Comparison of ENCODE assay signal across 8 cellular contexts in genomic region chr17:82098939-82099765, GRCh38. TPM values are rescaled to one million over a fixed set of nuclear protein-coding genes. Genes with fewer than 3 reads are reported as not detected.
DNase-seq lines count a peak whose midpoint lies in the region; ATAC-seq, FAIRE-seq and TF ChIP-seq lines count a peak whose summit lies in the region.

No MANE protein-coding gene starts in this region.

- FAIRE-seq in GM19239 (lab: Jason Lieb, UNC): no peak

- H3K4me2 ChIP-seq in fibroblast of lung (ENCODE audit: extremely low read depth, insufficient read depth, low read length): peak overlapping the region; percentile 58

- peaks cover 1% of the 10 kb centered on the region for H4K20me1 ChIP-seq in fibroblast of lung (ENCODE audit: control insufficient read depth, extremely low read depth, insufficient read depth, low read length)

- DNase-seq in T-helper 9 cell: peak; percentile 18
- DNase-seq in fibroblast of lung (ENCODE audit: low read depth in 2 of 2): no peak
- no peak for DNase-seq in ovary
- no peak for DNase-seq in effector CD8-positive, alpha-beta T cell (lab: John Stamatoyannopoulos, UW)
- no peak for DNase-seq in GM19239 (ENCODE audit: insufficient read length, low spot score)

- no peak for TF ChIP-seq EP300 in ovary (IDR thresholded peaks at IDR 0.05)

- WGBS in ovary, 3 donors: 15 to 36% (median 22%) methylated on average over 34 to 81 of the region's 81 CpGs

- H3K27ac ChIP-seq in ACC112 (ENCODE audit: low read depth, low read length) (peak overlapping the region; percentile 56), fibroblast of lung (ENCODE audit: insufficient read depth, low read length) (peak overlapping the region; percentile 89), ovary (peak overlapping the region; percentile 96 to 98)

- H3K4me3 ChIP-seq in ACC112 (ENCODE audit: low read depth, low read length) (peak overlapping the region; percentile 83), fibroblast of lung (replicated peaks in 1 of 4; ENCODE audit: control extremely low read depth in 1 of 4, insufficient read depth in 1 of 4, low read depth in 3 of 4, low read length in 4 of 4) (peak overlapping the region; percentile 21 to 60 (median 42)), ovary (peak overlapping the region; percentile 72)

- TF ChIP-seq POLR2A in ovary (IDR thresholded peaks at IDR 0.05): no peak

- peak overlapping the region; percentile 58 for H3K9ac ChIP-seq in fibroblast of lung (ENCODE audit: insufficient read depth, low read length)

- H3K79me2 ChIP-seq in ACC112 (ENCODE audit: control insufficient read depth, insufficient read depth, low read length, unreplicated experiment): peaks cover 23% of the 10 kb centered on the region
- peaks cover 33% of the 10 kb centered on the region for H3K79me2 ChIP-seq in fibroblast of lung (ENCODE audit: control insufficient read depth, insufficient read depth, low read length)

- H3K9me3 ChIP-seq in fibroblast of lung (ENCODE audit: control insufficient read depth, insufficient read depth, low read depth, low read length): no peaks in the 10 kb centered on the region
- H3K9me3 ChIP-seq in ovary: no peaks in the 10 kb centered on the region

- H3K36me3 ChIP-seq in ACC112 (ENCODE audit: insufficient read depth, low read length) (peaks cover 5% of the 10 kb centered on the region; the same call in 1 of the 2 replicates), fibroblast of lung (ENCODE audit: control insufficient read depth, insufficient read depth, low read length) (peaks cover 17% of the 10 kb centered on the region), ovary (no peaks in the 10 kb centered on the region)

- H2AFZ ChIP-seq in ACC112 (ENCODE audit: low read length, unreplicated experiment): no peak overlapping the region
- peak overlapping the region; percentile 26 for H2AFZ ChIP-seq in fibroblast of lung (ENCODE audit: low read length)

- intact Hi-C loops in ovary (cut with DNase I): no loop called here

- H3K4me1 ChIP-seq in ACC112 (ENCODE audit: control insufficient read depth, insufficient read depth, low read length, unreplicated experiment): peaks cover 16% of the 10 kb centered on the region
- peaks cover 14% of the 10 kb centered on the region for H3K4me1 ChIP-seq in fibroblast of lung (ENCODE audit: control insufficient read depth, extremely low read depth, insufficient read depth, low read length)
- H3K4me1 ChIP-seq in ovary (ENCODE audit: insufficient read depth): peaks cover 8% of the 10 kb centered on the region

- no peak for TF ChIP-seq CTCF in fibroblast of lung (conservative IDR thresholded peaks at IDR 0.05 in 1 of 2, IDR thresholded peaks at IDR 0.05 in 1 of 2; ENCODE audit: low read depth in 1 of 2, low read length in 2 of 2)
- no peak for TF ChIP-seq CTCF in ovary (IDR thresholded peaks at IDR 0.05)

- H3K27me3 ChIP-seq in ACC112 (ENCODE audit: insufficient read depth, low read length) (no peaks in the 10 kb centered on the region), fibroblast of lung (ENCODE audit: control insufficient read depth, insufficient read depth, low read length) (no peaks in the 10 kb centered on the region), ovary (no peaks in the 10 kb centered on the region)

- ATAC-seq in GM18868 (IDR thresholded peaks at IDR 0.05; ENCODE audit: unreplicated experiment): peak; percentile 3
- peak; percentile 5 for ATAC-seq in HG03095 (IDR thresholded peaks at IDR 0.05; ENCODE audit: unreplicated experiment)

RNA-seq across cellular contexts. Expression of gene FASN, which starts 1.1 kb away (rescaled TPM):
- total RNA-seq in fibroblast of lung (85.0 and 242 TPM in 2 replicates), ovary (100 to 1,000 TPM in 1 of 7 donors, 10 to 100 TPM in 5, 1 to 10 TPM in 1; 9.8 to 168 (median 53.8) TPM)
- polyA plus RNA-seq in fibroblast of lung (36.8 and 84.2 TPM in 2 replicates), ovary (10 to 100 TPM in 1 of 2 donors, 1 to 10 TPM in 1; 1.3 to 16.0 TPM)
- 140 and 309 TPM in 2 replicates for polyA plus RNA-seq in fibroblast of lung (2012)
- polyA minus RNA-seq in fibroblast of lung (ENCODE audit: low replicate concordance): 297 and 334 TPM in 2 replicates

RNA-seq across cellular contexts. Expression of gene DUS1L, which starts 33.5 kb away (rescaled TPM):
- total RNA-seq in fibroblast of lung (41.0 and 46.2 TPM in 2 replicates), ovary (10 to 100 TPM; 40.1 to 72.4 (median 67.7) TPM)
- polyA plus RNA-seq in fibroblast of lung (24.6 and 40.9 TPM in 2 replicates), ovary (10 to 100 TPM; 15.0 to 62.5 TPM)
- polyA plus RNA-seq in fibroblast of lung (2012): 31.9 and 53.3 TPM in 2 replicates
- 21.8 and 64.3 TPM in 2 replicates for polyA minus RNA-seq in fibroblast of lung (ENCODE audit: low replicate concordance)

RNA-seq across cellular contexts. Expression of gene GPS1, which starts 47.5 kb away (rescaled TPM):
- 67.0 and 76.6 TPM in 2 replicates for total RNA-seq in fibroblast of lung
- polyA plus RNA-seq in fibroblast of lung: 53.3 and 86.1 TPM in 2 replicates
- polyA plus RNA-seq in fibroblast of lung (2012): 79.8 and 124 TPM in 2 replicates
- 169 and 221 TPM in 2 replicates for polyA minus RNA-seq in fibroblast of lung (ENCODE audit: low replicate concordance)
- 10 to 100 TPM; 48.8 to 96.2 (median 80.1) TPM for total RNA-seq in ovary
- polyA plus RNA-seq in ovary: 10 to 100 TPM; 12.4 to 77.8 TPM

RNA-seq across cellular contexts. Expression of gene RFNG, which starts 47.5 kb away (rescaled TPM):
- total RNA-seq in fibroblast of lung: 38.5 and 48.9 TPM in 2 replicates
- polyA plus RNA-seq in fibroblast of lung: 14.1 and 14.5 TPM in 2 replicates
- polyA plus RNA-seq in fibroblast of lung (2012): 39.8 and 46.6 TPM in 2 replicates
- 53.6 and 71.2 TPM in 2 replicates for polyA minus RNA-seq in fibroblast of lung (ENCODE audit: low replicate concordance)
- total RNA-seq in ovary: 10 to 100 TPM; 33.3 to 53.0 (median 44.7) TPM
- polyA plus RNA-seq in ovary: 10 to 100 TPM; 20.9 to 61.3 TPM
